ENCODE assay signal across 24 cellular contexts in the genomic region with DNA sequence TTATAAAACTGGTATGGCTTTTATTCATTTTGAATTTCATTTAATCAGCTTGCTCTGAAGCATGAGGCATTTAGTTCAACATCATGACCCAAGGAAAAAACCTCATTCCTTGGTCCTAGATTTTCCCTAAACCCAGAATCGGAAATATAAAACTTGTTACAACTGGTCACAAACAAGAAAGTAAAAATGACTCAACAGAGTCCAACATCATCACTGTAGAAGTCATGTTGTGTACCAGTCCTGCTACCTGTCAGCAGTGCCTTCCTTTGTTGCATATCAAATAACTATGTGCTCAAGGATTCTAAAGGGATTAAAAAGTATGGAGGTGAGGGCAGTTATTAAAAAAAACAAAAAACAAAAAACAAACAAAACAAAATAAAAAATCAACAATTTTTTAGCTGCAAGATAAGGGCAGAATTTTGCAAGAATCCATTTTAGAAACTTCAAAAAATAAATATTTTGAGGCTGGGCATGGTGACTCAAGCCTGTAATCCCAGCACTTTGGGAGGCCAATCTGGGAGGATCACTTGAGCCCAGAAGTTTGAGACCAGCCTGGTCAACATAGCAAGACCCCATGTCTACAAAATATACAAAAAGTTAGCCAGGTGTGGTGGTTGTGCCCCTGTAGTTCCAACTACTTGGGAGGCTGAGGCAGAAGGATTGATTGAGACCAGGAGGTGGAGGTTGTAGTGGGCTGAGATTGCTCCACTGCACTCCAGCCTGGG. TPM values are rescaled to one million over a fixed set of nuclear protein-coding genes. Genes with fewer than 3 reads are reported as not detected.
DNase-seq lines count a peak whose midpoint lies in the region; TF ChIP-seq lines count a peak whose summit lies in the region.
"Had no signal": no experiment of that assay in that cellular context is flagged by ENCODE, and none has a peak within 500 bp of the region (broad histone marks: within the 10 kb centered on the region; RNA-seq: fewer than 3 reads in every experiment).

No MANE protein-coding gene starts in this region.

- no peaks in the 10 kb centered on the region for H3K9me2 ChIP-seq in PC-9 (ENCODE audit: insufficient read depth)

- intact Hi-C loops in MCF 10A (cut with micrococcal nuclease) (no loop called here), breast epithelium (cut with DNase I; ENCODE audit: low total_unique reads) (no loop called here), PC-9 (cut with micrococcal nuclease; ENCODE audit: unreplicated experiment) (no loop called here)

- DNase-seq in MCF 10A (ENCODE audit: unreplicated experiment) = peak; percentile 49
- no peak for DNase-seq in breast epithelium (ENCODE audit: low spot score in 2 of 2)
- DNase-seq in PC-9 = no peak
- DNase-seq in epithelial cell of esophagus (ENCODE audit: low read depth) = peak; percentile 90
- DNase-seq in renal cortical epithelial cell (ENCODE audit: low read depth) = peak; percentile 20
- no peak for DNase-seq in activated CD4-positive, CD25-positive, alpha-beta regulatory T cell treated with anti-CD3 and anti-CD28 coated beads, Interleukin-2, amount 50 U/mL, for 72 hours
- no peak for DNase-seq in OCI-M1 (lab: John Stamatoyannopoulos, UW)
- DNase-seq in NCI-H2171 treated with DMSO at 0.1 percent for 48 hours (lab: John Stamatoyannopoulos, UW) = no peak
- DNase-seq: 8988T, ACHN, BE2C, Calu3, HCEC 1CT, NCI-H1092, NCI-H1417 treated with DMSO at 0.1 percent for 48 hours, NCI-H187 treated with DMSO at 0.1 percent for 48 hours, NCI-H2107, NCI-H446, NCI-H524 treated with DMSO at 0.1 percent for 48 hours, NCI-H774, SIG-M5 had no signal

- H3K27me3 Mint-ChIP-seq in MCF 10A (ENCODE audit: insufficient read depth, unreplicated experiment) = no peaks in the 10 kb centered on the region

- H3K4me1 ChIP-seq in breast epithelium (no peaks in the 10 kb centered on the region), PC-9 (replicated peaks; ENCODE audit: insufficient read depth) (no peaks in the 10 kb centered on the region)
- H3K4me1 ChIP-seq: BE2C had no signal

- H3K4me3 ChIP-seq in breast epithelium = no peak overlapping the region
- no peak overlapping the region for H3K4me3 ChIP-seq in PC-9
- H3K4me3 ChIP-seq in epithelial cell of esophagus (ENCODE audit: low read length) = no peak overlapping the region
- H3K4me3 ChIP-seq: GM23338, SK-N-MC had no signal

- H3F3A ChIP-seq in PC-9 (ENCODE audit: insufficient read depth, low read depth) = peaks cover 22% of the 10 kb centered on the region

- no peaks in the 10 kb centered on the region for H3K36me3 ChIP-seq in breast epithelium
- H3K36me3 ChIP-seq in PC-9 (ENCODE audit: low read depth) = peaks cover 69% of the 10 kb centered on the region

- H3K9me3 Mint-ChIP-seq in MCF 10A (ENCODE audit: unreplicated experiment) = no peaks in the 10 kb centered on the region
- H3K9me3 Mint-ChIP-seq: CD14-positive monocyte had no signal

- no peak overlapping the region for H2AFZ ChIP-seq in PC-9
- H2AFZ ChIP-seq: GM23338 had no signal

- H3K79me2 ChIP-seq in PC-9 (ENCODE audit: low read depth) = peaks cover 100% of the 10 kb centered on the region

- peaks cover 35% of the 10 kb centered on the region for H3K36me3 Mint-ChIP-seq in MCF 10A (ENCODE audit: insufficient read depth, unreplicated experiment)
- H3K36me3 Mint-ChIP-seq: CD14-positive monocyte had no signal

- H3K27ac Mint-ChIP-seq in MCF 10A (ENCODE audit: low read depth, unreplicated experiment) = no peak overlapping the region
- H3K27ac Mint-ChIP-seq: CD14-positive monocyte, GM23338 had no signal

- no TSS peak for BruUV-seq in MCF 10A (replicated peaks; lab: Mats Ljungman, UMichigan)
- BruUV-seq in PC-9 (replicated peaks; lab: Mats Ljungman, UMichigan) = TSS peak; percentile 6

- H3K27ac ChIP-seq in breast epithelium = no peak overlapping the region
- H3K27ac ChIP-seq in PC-9 = no peak overlapping the region; the same call in 1 of the 2 replicates
- H3K27ac ChIP-seq: SK-N-MC had no signal

- no peak overlapping the region for H3K4me3 Mint-ChIP-seq in MCF 10A (ENCODE audit: unreplicated experiment)
- H3K4me3 Mint-ChIP-seq: GM23338 had no signal

- no peaks in the 10 kb centered on the region for H3K27me3 ChIP-seq in breast epithelium
- no peaks in the 10 kb centered on the region for H3K27me3 ChIP-seq in PC-9 (ENCODE audit: insufficient read depth, low read depth)
- H3K27me3 ChIP-seq: BE2C had no signal

- peaks cover 31% of the 10 kb centered on the region for H3K4me1 Mint-ChIP-seq in MCF 10A (ENCODE audit: insufficient read depth, unreplicated experiment)
- H3K4me1 Mint-ChIP-seq: CD14-positive monocyte had no signal

- no peak for TF ChIP-seq POLR2A in breast epithelium (IDR thresholded peaks at IDR 0.05)

- peaks cover 90% of the 10 kb centered on the region for H4K20me1 ChIP-seq in PC-9 (ENCODE audit: insufficient read depth)

- CTCF ChIA-PET in MCF 10A (lab: Yijun Ruan, JAX) (interaction anchor here (0.8 kb wide), 1 partner anchor 38 kb away, joined by 3 read pairs; no protein-coding TSS in a partner anchor), PC-9 (lab: Charles Lee) (no interaction called here)

- H3K9me3 ChIP-seq in breast epithelium (no peaks in the 10 kb centered on the region), PC-9 (ENCODE audit: insufficient read depth, low read depth) (no peaks in the 10 kb centered on the region)
- H3K9me3 ChIP-seq: BE2C had no signal

- H3K4me2 ChIP-seq in PC-9 = no peak overlapping the region
- H3K4me2 ChIP-seq: GM23338 had no signal

- POLR2A ChIA-PET in MCF 10A (lab: Yijun Ruan, JAX) = interaction anchor here (0.8 to 2.2 kb wide), 6 partner anchors 11 to 104 kb away, joined by 3 to 10 read pairs (median 5); a partner anchor contains a TSS
- POLR2A ChIA-PET in PC-9 (lab: Charles Lee; ENCODE audit: unreplicated experiment) = interaction anchor here (0.7 kb wide), 1 partner anchor 9 kb away, joined by 3 read pairs; no protein-coding TSS in a partner anchor

- TF ChIP-seq CTCF in MCF 10A (IDR thresholded peaks at IDR 0.05; ENCODE audit: unreplicated experiment) (no peak), breast epithelium (IDR thresholded peaks at IDR 0.05) (no peak), PC-9 (conservative IDR thresholded peaks at IDR 0.05) (no peak), epithelial cell of esophagus (IDR thresholded peaks at IDR 0.05; ENCODE audit: insufficient read depth, low read depth, low read length, missing control alignments) (no peak)

RNA-seq across cellular contexts. Expression of a gene that starts 18.4 kb away (rescaled TPM):
- total RNA-seq in MCF 10A (2022) = 160 and 187 TPM in 2 replicates
- 100 to 1,000 TPM; 122 to 270 (median 186) TPM for total RNA-seq in breast epithelium
- total RNA-seq in PC-9 (2021) = 274 and 308 TPM in 2 replicates
- 212 and 333 TPM in 2 replicates for total RNA-seq in renal cortical epithelial cell

RNA-seq across cellular contexts. Expression of a gene that starts 58.7 kb away (rescaled TPM):
- total RNA-seq in MCF 10A (2022) (0.84 and 1.0 TPM in 2 replicates), breast epithelium (1 to 10 TPM; 1.6 to 3.7 (median 1.9) TPM), PC-9 (2021) (6.2 and 8.6 TPM in 2 replicates), renal cortical epithelial cell (0.87 and 1.8 TPM in 2 replicates)

Comparison
In these comparisons a context has a peak if more than half of its experiments do, and no peak if none do; other contexts are left out.
1. DNase-seq: peak in MCF 10A (single experiment), epithelial cell of esophagus (single experiment) and renal cortical epithelial cell (single experiment); none in breast epithelium (0 of 2), PC-9 (0 of 2), activated CD4-positive, CD25-positive, alpha-beta regulatory T cell treated with anti-CD3 and anti-CD28 coated beads, Interleukin-2, amount 50 U/mL, for 72 hours (single experiment), OCI-M1 (single experiment) and NCI-H2171 treated with DMSO at 0.1 percent for 48 hours (single experiment).